In genomic region chrX:106802388-106803275, GRCh38 we compare ENCODE assay signal across 9 cellular contexts. TPM values are rescaled to one million over a fixed set of nuclear protein-coding genes. Genes with fewer than 3 reads are reported as not detected.
A peak's percentile ranks its signal among the peaks of the same experiment; 100 is the strongest.
DNase-seq lines count a peak whose midpoint lies in the region; ATAC-seq and TF ChIP-seq lines count a peak whose summit lies in the region.
"Had no signal": no experiment of that assay in that cellular context is flagged by ENCODE, and none has a peak within 500 bp of the region (broad histone marks: within the 10 kb centered on the region; RNA-seq: fewer than 3 reads in every experiment).

Gene TBC1D8B, plus strand, starts transcription at chrX:106802673. Its CDS starts 181 bp downstream, at chrX:106802854.

- under 1% methylated on average over 36 of the region's 36 CpGs for WGBS in urinary bladder

- peak within 1 kb of the TSS; percentile 86 for H3K4me3 Mint-ChIP-seq in activated T-helper 2 cell treated with anti-CD3 and anti-CD28 coated beads, Interferon-gamma antibody, Interleukin-2, Interleukin-4, amounts not matched to agents 10 μg/mL and 5 μg/mL and 100 μg/mL, durations not matched to agents 14 hours and 24 hours and 36 hours (ENCODE audit: low read depth)
- H3K4me3 Mint-ChIP-seq in nephron = peak within 1 kb of the TSS; percentile 94 to 100 (median 95)

- no peaks in the 10 kb centered on the region for H3K36me3 ChIP-seq in urinary bladder (ENCODE audit: insufficient read depth)

- no peaks in the 10 kb centered on the region for H3K27me3 ChIP-seq in foreskin keratinocyte

- H3K36me3 Mint-ChIP-seq in activated T-helper 2 cell treated with anti-CD3 and anti-CD28 coated beads, Interferon-gamma antibody, Interleukin-2, Interleukin-4, amounts not matched to agents 10 μg/mL and 5 μg/mL and 100 μg/mL, durations not matched to agents 14 hours and 24 hours and 36 hours (ENCODE audit: low read depth) = no peaks in the 10 kb centered on the region
- H3K36me3 Mint-ChIP-seq in nephron (ENCODE audit: low read depth) = no peaks in the 10 kb centered on the region

- TF ChIP-seq CTCF in C4-2B (conservative IDR thresholded peaks at IDR 0.05) = no peak
- no peak for TF ChIP-seq CTCF in foreskin keratinocyte (conservative IDR thresholded peaks at IDR 0.05)
- no peak for TF ChIP-seq CTCF in nephron (IDR thresholded peaks at IDR 0.05; ENCODE audit: unreplicated experiment in 3 of 3)

- DNase-seq in NCI-H524 (lab: John Stamatoyannopoulos, UW) (peak; percentile 91 to 95), foreskin keratinocyte (peak; percentile 76 to 87)
- no peak for DNase-seq in activated T-helper 2 cell treated with anti-CD3 and anti-CD28 coated beads, Interferon-gamma antibody, Interleukin-2, Interleukin-4, amounts not matched to agents 10 μg/mL and 5 μg/mL and 100 μg/mL, durations not matched to agents 14 hours and 24 hours and 36 hours (ENCODE audit: low spot score)

- intact Hi-C loops in activated T-helper 2 cell treated with anti-CD3 and anti-CD28 coated beads, Interferon-gamma antibody, Interleukin-2, Interleukin-4, amounts not matched to agents 10 μg/mL and 5 μg/mL and 100 μg/mL, durations not matched to agents 14 hours and 24 hours and 36 hours (cut with micrococcal nuclease) = no loop called here

- H3K4me1 ChIP-seq in foreskin keratinocyte = no peaks in the 10 kb centered on the region
- H3K4me1 ChIP-seq in urinary bladder (ENCODE audit: insufficient read depth) = no peaks in the 10 kb centered on the region

- ATAC-seq in GM19043 (IDR thresholded peaks at IDR 0.05; ENCODE audit: low read depth, unreplicated experiment) (peak; percentile 89), HG03196 (IDR thresholded peaks at IDR 0.05; ENCODE audit: unreplicated experiment) (peak; percentile 97), foreskin keratinocyte (peak; percentile 98)

- no peak within 1 kb of the TSS for H3K27ac Mint-ChIP-seq in activated T-helper 2 cell treated with anti-CD3 and anti-CD28 coated beads, Interferon-gamma antibody, Interleukin-2, Interleukin-4, amounts not matched to agents 10 μg/mL and 5 μg/mL and 100 μg/mL, durations not matched to agents 14 hours and 24 hours and 36 hours
- peak within 1 kb of the TSS; percentile 38 to 92 (median 70) for H3K27ac Mint-ChIP-seq in nephron

- peaks cover 2% of the 10 kb centered on the region for H3K4me1 Mint-ChIP-seq in activated T-helper 2 cell treated with anti-CD3 and anti-CD28 coated beads, Interferon-gamma antibody, Interleukin-2, Interleukin-4, amounts not matched to agents 10 μg/mL and 5 μg/mL and 100 μg/mL, durations not matched to agents 14 hours and 24 hours and 36 hours (ENCODE audit: low read depth)
- H3K4me1 Mint-ChIP-seq in nephron = peaks cover 5% of the 10 kb centered on the region

- H3K27ac ChIP-seq in C4-2B (peak within 1 kb of the TSS; percentile 75), foreskin keratinocyte (peak within 1 kb of the TSS; percentile 20), urinary bladder (ENCODE audit: low read depth) (no peak within 1 kb of the TSS)
- H3K27ac ChIP-seq: VCaP had no signal

- H3K4me3 ChIP-seq in urinary bladder (ENCODE audit: low read depth, low read length) = peak within 1 kb of the TSS; percentile 46

- H3K27me3 Mint-ChIP-seq in activated T-helper 2 cell treated with anti-CD3 and anti-CD28 coated beads, Interferon-gamma antibody, Interleukin-2, Interleukin-4, amounts not matched to agents 10 μg/mL and 5 μg/mL and 100 μg/mL, durations not matched to agents 14 hours and 24 hours and 36 hours (ENCODE audit: low read depth) = peaks cover 31% of the 10 kb centered on the region
- H3K27me3 Mint-ChIP-seq in nephron (ENCODE audit: low read depth) = peaks cover 40% of the 10 kb centered on the region

- no peaks in the 10 kb centered on the region for H3K9me3 Mint-ChIP-seq in activated T-helper 2 cell treated with anti-CD3 and anti-CD28 coated beads, Interferon-gamma antibody, Interleukin-2, Interleukin-4, amounts not matched to agents 10 μg/mL and 5 μg/mL and 100 μg/mL, durations not matched to agents 14 hours and 24 hours and 36 hours
- H3K9me3 Mint-ChIP-seq in nephron = peaks cover 3% of the 10 kb centered on the region

RNA-seq across cellular contexts. Expression of gene TBC1D8B, which starts in this region (rescaled TPM):
- 0.43 and 0.46 TPM in 2 replicates for total RNA-seq in activated T-helper 2 cell treated with anti-CD3 and anti-CD28 coated beads, Interferon-gamma antibody, Interleukin-2, Interleukin-4, amounts not matched to agents 10 μg/mL and 5 μg/mL and 100 μg/mL, durations not matched to agents 14 hours and 24 hours and 36 hours
- total RNA-seq in foreskin keratinocyte (5.6 and 8.1 TPM in 2 replicates), urinary bladder (44.0 TPM)
- polyA plus RNA-seq in foreskin keratinocyte (1.4 and 1.8 TPM in 2 replicates), urinary bladder (2.6 TPM)
